1 cellular context compared by ENCODE assay signal in the genomic region with DNA sequence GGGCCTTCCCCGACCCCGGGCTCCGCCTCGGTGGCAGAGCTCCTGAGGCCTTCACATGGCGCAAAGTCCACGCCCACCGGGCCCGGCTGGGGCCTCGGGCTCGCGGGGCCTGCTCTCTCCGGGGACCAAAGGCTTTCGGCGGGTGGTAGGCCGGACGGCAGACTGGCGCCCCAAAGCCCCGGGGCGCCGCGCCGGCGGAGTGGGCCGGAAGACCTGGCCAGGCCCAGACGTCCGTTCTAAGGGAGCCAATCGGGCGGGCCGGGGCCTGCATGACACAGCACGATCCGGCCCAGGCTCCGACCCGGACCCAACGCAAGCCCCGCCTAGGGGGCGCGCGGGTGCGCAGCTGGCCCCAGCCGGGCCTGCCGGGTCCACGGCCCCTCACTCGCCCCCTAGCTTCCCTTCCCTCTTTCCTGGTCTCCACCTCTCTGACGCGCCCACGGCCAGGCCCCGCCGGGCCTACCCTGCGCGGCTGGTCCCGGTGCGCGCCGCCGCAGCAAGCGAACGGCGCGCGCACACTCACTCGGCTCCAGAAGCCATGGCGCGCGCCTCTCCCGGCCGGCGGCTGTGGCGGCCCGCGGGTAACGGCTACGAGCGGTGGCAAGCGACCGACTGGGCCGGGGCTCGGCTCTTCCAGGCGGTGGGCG.
A peak's percentile ranks its signal among the peaks of the same experiment; 100 is the strongest.
TF ChIP-seq lines count a peak whose summit lies in the region.

No MANE protein-coding gene starts in this region.

TF ChIP-seq in HepG2, 621 proteins besides CTCF, POLR2A, EP300 and RAD21 (continued from another document and continues in another):
- TF ChIP-seq, protein P1, sequence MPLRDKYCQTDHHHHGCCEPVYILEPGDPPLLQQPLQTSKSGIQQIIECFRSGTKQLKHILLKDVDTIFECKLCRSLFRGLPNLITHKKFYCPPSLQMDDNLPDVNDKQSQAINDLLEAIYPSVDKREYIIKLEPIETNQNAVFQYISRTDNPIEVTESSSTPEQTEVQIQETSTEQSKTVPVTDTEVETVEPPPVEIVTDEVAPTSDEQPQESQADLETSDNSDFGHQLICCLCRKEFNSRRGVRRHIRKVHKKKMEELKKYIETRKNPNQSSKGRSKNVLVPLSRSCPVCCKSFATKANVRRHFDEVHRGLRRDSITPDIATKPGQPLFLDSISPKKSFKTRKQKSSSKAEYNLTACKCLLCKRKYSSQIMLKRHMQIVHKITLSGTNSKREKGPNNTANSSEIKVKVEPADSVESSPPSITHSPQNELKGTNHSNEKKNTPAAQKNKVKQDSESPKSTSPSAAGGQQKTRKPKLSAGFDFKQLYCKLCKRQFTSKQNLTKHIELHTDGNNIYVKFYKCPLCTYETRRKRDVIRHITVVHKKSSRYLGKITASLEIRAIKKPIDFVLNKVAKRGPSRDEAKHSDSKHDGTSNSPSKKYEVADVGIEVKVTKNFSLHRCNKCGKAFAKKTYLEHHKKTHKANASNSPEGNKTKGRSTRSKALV (CRISPR knock-in tag; IDR thresholded peaks at IDR 0.05), result no peak
- TF ChIP-seq RARA (CRISPR knock-in tag; IDR thresholded peaks at IDR 0.05) (peak; percentile 6; the same call in 1 of the 2 replicates), CBX5 (CRISPR knock-in tag; IDR thresholded peaks at IDR 0.05; ENCODE audit: borderline replicate concordance) (no peak), ZFY (CRISPR knock-in tag; IDR thresholded peaks at IDR 0.05) (peak; percentile 99), ZNF101 (CRISPR knock-in tag; IDR thresholded peaks at IDR 0.05; ENCODE audit: borderline replicate concordance, low read depth) (0 out of 2 replicates have a peak, but pooled peaks have one; percentile 73), IRX3 (CRISPR knock-in tag; IDR thresholded peaks at IDR 0.05; ENCODE audit: borderline replicate concordance, low read depth) (peak; percentile 90; the same call in 1 of the 2 replicates), ZNF567 (CRISPR knock-in tag; IDR thresholded peaks at IDR 0.05; ENCODE audit: borderline replicate concordance) (no peak; the same call in 1 of the 2 replicates), ZNF431 (CRISPR knock-in tag; IDR thresholded peaks at IDR 0.05; ENCODE audit: borderline replicate concordance, low read depth) (peak; percentile 86; the same call in 1 of the 2 replicates), NFIB (CRISPR knock-in tag; IDR thresholded peaks at IDR 0.05; ENCODE audit: borderline replicate concordance) (no peak), FOSL1 (CRISPR knock-in tag; IDR thresholded peaks at IDR 0.05; ENCODE audit: borderline replicate concordance) (no peak), AGO2 (optimal IDR thresholded peaks at IDR 0.05; ENCODE audit: low read depth, low read length) (peak; percentile 97), ZNF441 (CRISPR knock-in tag; IDR thresholded peaks at IDR 0.05; ENCODE audit: borderline replicate concordance) (peak; percentile 50), PAX8 (CRISPR knock-in tag; IDR thresholded peaks at IDR 0.05; ENCODE audit: borderline replicate concordance) (peak; percentile 65; the same call in 1 of the 2 replicates), NR2F2 (IDR thresholded peaks at IDR 0.05; ENCODE audit: borderline replicate concordance, low read depth) (no peak), SRY (CRISPR knock-in tag; IDR thresholded peaks at IDR 0.05) (peak; percentile 38), NFRKB (IDR thresholded peaks at IDR 0.05) (no peak), SUZ12 (IDR thresholded peaks at IDR 0.05; ENCODE audit: low read depth, low read length) (no peak), RFXANK (CRISPR knock-in tag; IDR thresholded peaks at IDR 0.05) (no peak), PITX1 (CRISPR knock-in tag; IDR thresholded peaks at IDR 0.05) (no peak), ZNF614 (CRISPR knock-in tag; IDR thresholded peaks at IDR 0.05; ENCODE audit: borderline replicate concordance) (no peak), ZNF550 (CRISPR knock-in tag; IDR thresholded peaks at IDR 0.05; ENCODE audit: borderline replicate concordance) (no peak), NCOA5 (CRISPR knock-in tag; IDR thresholded peaks at IDR 0.05) (no peak), ZMYM3 (CRISPR knock-in tag; IDR thresholded peaks at IDR 0.05) (no peak), JUNB (CRISPR knock-in tag; IDR thresholded peaks at IDR 0.05; ENCODE audit: borderline replicate concordance) (no peak), ZNF569 (CRISPR knock-in tag; IDR thresholded peaks at IDR 0.05; ENCODE audit: borderline replicate concordance) (no peak), BCL6 (CRISPR knock-in tag; IDR thresholded peaks at IDR 0.05) (peak; percentile 57), CENPT (CRISPR knock-in tag; IDR thresholded peaks at IDR 0.05; ENCODE audit: low read depth) (0 out of 2 replicates have a peak, but pooled peaks have one; percentile 62), HNF4G (IDR thresholded peaks at IDR 0.05; ENCODE audit: borderline replicate concordance, low read depth, low read length) (no peak), HNF4G (CRISPR knock-in tag; IDR thresholded peaks at IDR 0.05; ENCODE audit: borderline replicate concordance, low read depth) (peak; percentile 54), ZNF772 (CRISPR knock-in tag; IDR thresholded peaks at IDR 0.05) (no peak; the same call in 1 of the 2 replicates), SIX4 (CRISPR knock-in tag; IDR thresholded peaks at IDR 0.05) (no peak), NFKB2 (CRISPR knock-in tag; IDR thresholded peaks at IDR 0.05; ENCODE audit: borderline replicate concordance) (no peak; the same call in 1 of the 2 replicates), HNRNPUL1 (IDR thresholded peaks at IDR 0.05; ENCODE audit: low read depth, low read length) (peak; percentile 68; the same call in 1 of the 2 replicates), ZNF224 (CRISPR knock-in tag; IDR thresholded peaks at IDR 0.05) (0 out of 2 replicates have a peak, but pooled peaks have one; percentile 18), BORCS8-MEF2B (CRISPR knock-in tag; IDR thresholded peaks at IDR 0.05) (no peak; the same call in 1 of the 2 replicates), ZNF891 (CRISPR knock-in tag; IDR thresholded peaks at IDR 0.05) (no peak), ZBTB7A (CRISPR knock-in tag; IDR thresholded peaks at IDR 0.05) (peak; percentile 50; the same call in 1 of the 2 replicates), ZNF720 (CRISPR knock-in tag; IDR thresholded peaks at IDR 0.05) (no peak), SMC3 (IDR thresholded peaks at IDR 0.05; ENCODE audit: low read length) (no peak), ESRRA (CRISPR knock-in tag; IDR thresholded peaks at IDR 0.05; ENCODE audit: low read depth) (no peak), RFX5 (IDR thresholded peaks at IDR 0.05; ENCODE audit: low read depth, low read length) (peak; percentile 55; the same call in 1 of the 2 replicates), GFI1 (CRISPR knock-in tag; IDR thresholded peaks at IDR 0.05; ENCODE audit: borderline replicate concordance) (no peak; the same call in 1 of the 2 replicates), ATF7 (IDR thresholded peaks at IDR 0.05) (no peak), ATF7 (CRISPR knock-in tag; IDR thresholded peaks at IDR 0.05) (no peak), ZNF850 (CRISPR knock-in tag; conservative IDR thresholded peaks at IDR 0.05) (no peak), MED13 (CRISPR knock-in tag; IDR thresholded peaks at IDR 0.05) (no peak), TCF12 (IDR thresholded peaks at IDR 0.05) (no peak), TCF12 (CRISPR knock-in tag; IDR thresholded peaks at IDR 0.05) (0 out of 2 replicates have a peak, but pooled peaks have one; percentile 37), ZNF552 (CRISPR knock-in tag; IDR thresholded peaks at IDR 0.05; ENCODE audit: borderline replicate concordance) (no peak), TAF15 (IDR thresholded peaks at IDR 0.05; ENCODE audit: low read depth, low read length, poor library complexity, severe bottlenecking) (no peak), NFKBIZ (CRISPR knock-in tag; IDR thresholded peaks at IDR 0.05) (no peak), YEATS4 (CRISPR knock-in tag; IDR thresholded peaks at IDR 0.05; ENCODE audit: borderline replicate concordance) (peak; percentile 91), ZNF777 (CRISPR knock-in tag; IDR thresholded peaks at IDR 0.05) (no peak), SSRP1 (CRISPR knock-in tag; IDR thresholded peaks at IDR 0.05) (no peak)
- TF ChIP-seq, protein P2, sequence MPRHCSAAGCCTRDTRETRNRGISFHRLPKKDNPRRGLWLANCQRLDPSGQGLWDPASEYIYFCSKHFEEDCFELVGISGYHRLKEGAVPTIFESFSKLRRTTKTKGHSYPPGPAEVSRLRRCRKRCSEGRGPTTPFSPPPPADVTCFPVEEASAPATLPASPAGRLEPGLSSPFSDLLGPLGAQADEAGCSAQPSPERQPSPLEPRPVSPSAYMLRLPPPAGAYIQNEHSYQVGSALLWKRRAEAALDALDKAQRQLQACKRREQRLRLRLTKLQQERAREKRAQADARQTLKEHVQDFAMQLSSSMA (CRISPR knock-in tag; IDR thresholded peaks at IDR 0.05), result no peak
- TF ChIP-seq, protein P3, sequence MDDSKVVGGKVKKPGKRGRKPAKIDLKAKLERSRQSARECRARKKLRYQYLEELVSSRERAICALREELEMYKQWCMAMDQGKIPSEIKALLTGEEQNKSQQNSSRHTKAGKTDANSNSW (CRISPR knock-in tag; IDR thresholded peaks at IDR 0.05; ENCODE audit: borderline replicate concordance), result no peak
- TF ChIP-seq, protein P4, sequence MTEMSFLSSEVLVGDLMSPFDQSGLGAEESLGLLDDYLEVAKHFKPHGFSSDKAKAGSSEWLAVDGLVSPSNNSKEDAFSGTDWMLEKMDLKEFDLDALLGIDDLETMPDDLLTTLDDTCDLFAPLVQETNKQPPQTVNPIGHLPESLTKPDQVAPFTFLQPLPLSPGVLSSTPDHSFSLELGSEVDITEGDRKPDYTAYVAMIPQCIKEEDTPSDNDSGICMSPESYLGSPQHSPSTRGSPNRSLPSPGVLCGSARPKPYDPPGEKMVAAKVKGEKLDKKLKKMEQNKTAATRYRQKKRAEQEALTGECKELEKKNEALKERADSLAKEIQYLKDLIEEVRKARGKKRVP (CRISPR knock-in tag; IDR thresholded peaks at IDR 0.05), result no peak; a peak in 1 of 4 replicates
- TF ChIP-seq, protein P5, sequence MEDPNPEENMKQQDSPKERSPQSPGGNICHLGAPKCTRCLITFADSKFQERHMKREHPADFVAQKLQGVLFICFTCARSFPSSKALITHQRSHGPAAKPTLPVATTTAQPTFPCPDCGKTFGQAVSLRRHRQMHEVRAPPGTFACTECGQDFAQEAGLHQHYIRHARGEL (CRISPR knock-in tag; IDR thresholded peaks at IDR 0.05), result no peak
- TF ChIP-seq, protein P6, sequence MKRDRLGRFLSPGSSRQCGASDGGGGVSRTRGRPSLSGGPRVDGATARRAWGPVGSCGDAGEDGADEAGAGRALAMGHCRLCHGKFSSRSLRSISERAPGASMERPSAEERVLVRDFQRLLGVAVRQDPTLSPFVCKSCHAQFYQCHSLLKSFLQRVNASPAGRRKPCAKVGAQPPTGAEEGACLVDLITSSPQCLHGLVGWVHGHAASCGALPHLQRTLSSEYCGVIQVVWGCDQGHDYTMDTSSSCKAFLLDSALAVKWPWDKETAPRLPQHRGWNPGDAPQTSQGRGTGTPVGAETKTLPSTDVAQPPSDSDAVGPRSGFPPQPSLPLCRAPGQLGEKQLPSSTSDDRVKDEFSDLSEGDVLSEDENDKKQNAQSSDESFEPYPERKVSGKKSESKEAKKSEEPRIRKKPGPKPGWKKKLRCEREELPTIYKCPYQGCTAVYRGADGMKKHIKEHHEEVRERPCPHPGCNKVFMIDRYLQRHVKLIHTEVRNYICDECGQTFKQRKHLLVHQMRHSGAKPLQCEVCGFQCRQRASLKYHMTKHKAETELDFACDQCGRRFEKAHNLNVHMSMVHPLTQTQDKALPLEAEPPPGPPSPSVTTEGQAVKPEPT (CRISPR knock-in tag; IDR thresholded peaks at IDR 0.05; ENCODE audit: low read depth), result peak; percentile 79; the same call in 1 of the 2 replicates
- TF ChIP-seq, protein P7, sequence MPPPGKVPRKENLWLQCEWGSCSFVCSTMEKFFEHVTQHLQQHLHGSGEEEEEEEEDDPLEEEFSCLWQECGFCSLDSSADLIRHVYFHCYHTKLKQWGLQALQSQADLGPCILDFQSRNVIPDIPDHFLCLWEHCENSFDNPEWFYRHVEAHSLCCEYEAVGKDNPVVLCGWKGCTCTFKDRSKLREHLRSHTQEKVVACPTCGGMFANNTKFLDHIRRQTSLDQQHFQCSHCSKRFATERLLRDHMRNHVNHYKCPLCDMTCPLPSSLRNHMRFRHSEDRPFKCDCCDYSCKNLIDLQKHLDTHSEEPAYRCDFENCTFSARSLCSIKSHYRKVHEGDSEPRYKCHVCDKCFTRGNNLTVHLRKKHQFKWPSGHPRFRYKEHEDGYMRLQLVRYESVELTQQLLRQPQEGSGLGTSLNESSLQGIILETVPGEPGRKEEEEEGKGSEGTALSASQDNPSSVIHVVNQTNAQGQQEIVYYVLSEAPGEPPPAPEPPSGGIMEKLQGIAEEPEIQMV (CRISPR knock-in tag; IDR thresholded peaks at IDR 0.05; ENCODE audit: low read depth), result 0 out of 2 replicates have a peak, but pooled peaks have one; percentile 24
- TF ChIP-seq, protein P8, sequence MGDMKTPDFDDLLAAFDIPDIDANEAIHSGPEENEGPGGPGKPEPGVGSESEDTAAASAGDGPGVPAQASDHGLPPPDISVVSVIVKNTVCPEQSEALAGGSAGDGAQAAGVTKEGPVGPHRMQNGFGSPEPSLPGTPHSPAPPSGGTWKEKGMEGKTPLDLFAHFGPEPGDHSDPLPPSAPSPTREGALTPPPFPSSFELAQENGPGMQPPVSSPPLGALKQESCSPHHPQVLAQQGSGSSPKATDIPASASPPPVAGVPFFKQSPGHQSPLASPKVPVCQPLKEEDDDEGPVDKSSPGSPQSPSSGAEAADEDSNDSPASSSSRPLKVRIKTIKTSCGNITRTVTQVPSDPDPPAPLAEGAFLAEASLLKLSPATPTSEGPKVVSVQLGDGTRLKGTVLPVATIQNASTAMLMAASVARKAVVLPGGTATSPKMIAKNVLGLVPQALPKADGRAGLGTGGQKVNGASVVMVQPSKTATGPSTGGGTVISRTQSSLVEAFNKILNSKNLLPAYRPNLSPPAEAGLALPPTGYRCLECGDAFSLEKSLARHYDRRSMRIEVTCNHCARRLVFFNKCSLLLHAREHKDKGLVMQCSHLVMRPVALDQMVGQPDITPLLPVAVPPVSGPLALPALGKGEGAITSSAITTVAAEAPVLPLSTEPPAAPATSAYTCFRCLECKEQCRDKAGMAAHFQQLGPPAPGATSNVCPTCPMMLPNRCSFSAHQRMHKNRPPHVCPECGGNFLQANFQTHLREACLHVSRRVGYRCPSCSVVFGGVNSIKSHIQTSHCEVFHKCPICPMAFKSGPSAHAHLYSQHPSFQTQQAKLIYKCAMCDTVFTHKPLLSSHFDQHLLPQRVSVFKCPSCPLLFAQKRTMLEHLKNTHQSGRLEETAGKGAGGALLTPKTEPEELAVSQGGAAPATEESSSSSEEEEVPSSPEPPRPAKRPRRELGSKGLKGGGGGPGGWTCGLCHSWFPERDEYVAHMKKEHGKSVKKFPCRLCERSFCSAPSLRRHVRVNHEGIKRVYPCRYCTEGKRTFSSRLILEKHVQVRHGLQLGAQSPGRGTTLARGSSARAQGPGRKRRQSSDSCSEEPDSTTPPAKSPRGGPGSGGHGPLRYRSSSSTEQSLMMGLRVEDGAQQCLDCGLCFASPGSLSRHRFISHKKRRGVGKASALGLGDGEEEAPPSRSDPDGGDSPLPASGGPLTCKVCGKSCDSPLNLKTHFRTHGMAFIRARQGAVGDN (CRISPR knock-in tag; IDR thresholded peaks at IDR 0.05), result peak; percentile 87
- TF ChIP-seq, protein P9, sequence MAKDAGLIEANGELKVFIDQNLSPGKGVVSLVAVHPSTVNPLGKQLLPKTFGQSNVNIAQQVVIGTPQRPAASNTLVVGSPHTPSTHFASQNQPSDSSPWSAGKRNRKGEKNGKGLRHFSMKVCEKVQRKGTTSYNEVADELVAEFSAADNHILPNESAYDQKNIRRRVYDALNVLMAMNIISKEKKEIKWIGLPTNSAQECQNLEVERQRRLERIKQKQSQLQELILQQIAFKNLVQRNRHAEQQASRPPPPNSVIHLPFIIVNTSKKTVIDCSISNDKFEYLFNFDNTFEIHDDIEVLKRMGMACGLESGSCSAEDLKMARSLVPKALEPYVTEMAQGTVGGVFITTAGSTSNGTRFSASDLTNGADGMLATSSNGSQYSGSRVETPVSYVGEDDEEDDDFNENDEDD (CRISPR knock-in tag; IDR thresholded peaks at IDR 0.05; ENCODE audit: borderline replicate concordance), result peak; percentile 21; the same call in 1 of the 2 replicates
